ENCODE assay signal across 1 cellular context in the genomic region with DNA sequence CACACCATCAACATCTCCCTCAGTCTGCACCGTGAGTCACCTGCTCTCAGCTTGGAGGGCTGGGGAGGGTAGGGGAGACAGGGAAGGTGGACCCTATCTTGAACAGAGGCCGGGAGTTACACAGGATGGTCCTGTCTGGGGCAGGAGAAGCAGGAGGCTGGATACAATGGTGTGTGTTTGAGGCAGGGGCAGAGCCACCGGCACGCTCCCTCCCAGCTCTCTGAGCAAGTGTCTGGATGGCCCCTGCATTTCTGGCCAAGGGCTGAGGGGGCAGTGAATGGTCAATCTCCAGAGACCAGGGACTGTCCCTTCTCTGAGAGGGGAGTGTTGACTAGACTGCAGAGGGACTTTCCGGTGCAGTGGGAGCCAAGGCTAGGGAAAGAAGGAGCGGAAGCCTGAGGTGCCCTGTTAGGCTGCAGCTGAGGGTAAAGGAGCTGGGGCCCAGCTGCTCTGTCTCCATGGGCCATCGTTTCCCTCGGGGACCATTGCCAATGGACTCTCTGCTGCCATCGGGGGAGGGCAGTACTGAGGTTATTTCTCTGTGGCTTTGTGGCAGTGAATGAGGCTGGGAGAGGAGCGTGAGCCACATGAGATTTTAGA.
A peak's percentile ranks its signal among the peaks of the same experiment; 100 is the strongest.
TF ChIP-seq lines count a peak whose summit lies in the region.

No MANE protein-coding gene starts in this region.

TF ChIP-seq in H1, 55 proteins besides CTCF, POLR2A, EP300 and RAD21:
- no peak for TF ChIP-seq RNF2 (IDR thresholded peaks at IDR 0.05; ENCODE audit: borderline replicate concordance, low read depth, low read length, missing control alignments, poor library complexity, severe bottlenecking)
- TF ChIP-seq CEBPB (IDR thresholded peaks at IDR 0.05; ENCODE audit: low read depth, low read length): no peak
- TF ChIP-seq POLR2AphosphoS5 (IDR thresholded peaks at IDR 0.05; ENCODE audit: low read depth, low read length): 0 out of 2 replicates have a peak, but pooled peaks have one; percentile 9
- TF ChIP-seq, protein P1, sequence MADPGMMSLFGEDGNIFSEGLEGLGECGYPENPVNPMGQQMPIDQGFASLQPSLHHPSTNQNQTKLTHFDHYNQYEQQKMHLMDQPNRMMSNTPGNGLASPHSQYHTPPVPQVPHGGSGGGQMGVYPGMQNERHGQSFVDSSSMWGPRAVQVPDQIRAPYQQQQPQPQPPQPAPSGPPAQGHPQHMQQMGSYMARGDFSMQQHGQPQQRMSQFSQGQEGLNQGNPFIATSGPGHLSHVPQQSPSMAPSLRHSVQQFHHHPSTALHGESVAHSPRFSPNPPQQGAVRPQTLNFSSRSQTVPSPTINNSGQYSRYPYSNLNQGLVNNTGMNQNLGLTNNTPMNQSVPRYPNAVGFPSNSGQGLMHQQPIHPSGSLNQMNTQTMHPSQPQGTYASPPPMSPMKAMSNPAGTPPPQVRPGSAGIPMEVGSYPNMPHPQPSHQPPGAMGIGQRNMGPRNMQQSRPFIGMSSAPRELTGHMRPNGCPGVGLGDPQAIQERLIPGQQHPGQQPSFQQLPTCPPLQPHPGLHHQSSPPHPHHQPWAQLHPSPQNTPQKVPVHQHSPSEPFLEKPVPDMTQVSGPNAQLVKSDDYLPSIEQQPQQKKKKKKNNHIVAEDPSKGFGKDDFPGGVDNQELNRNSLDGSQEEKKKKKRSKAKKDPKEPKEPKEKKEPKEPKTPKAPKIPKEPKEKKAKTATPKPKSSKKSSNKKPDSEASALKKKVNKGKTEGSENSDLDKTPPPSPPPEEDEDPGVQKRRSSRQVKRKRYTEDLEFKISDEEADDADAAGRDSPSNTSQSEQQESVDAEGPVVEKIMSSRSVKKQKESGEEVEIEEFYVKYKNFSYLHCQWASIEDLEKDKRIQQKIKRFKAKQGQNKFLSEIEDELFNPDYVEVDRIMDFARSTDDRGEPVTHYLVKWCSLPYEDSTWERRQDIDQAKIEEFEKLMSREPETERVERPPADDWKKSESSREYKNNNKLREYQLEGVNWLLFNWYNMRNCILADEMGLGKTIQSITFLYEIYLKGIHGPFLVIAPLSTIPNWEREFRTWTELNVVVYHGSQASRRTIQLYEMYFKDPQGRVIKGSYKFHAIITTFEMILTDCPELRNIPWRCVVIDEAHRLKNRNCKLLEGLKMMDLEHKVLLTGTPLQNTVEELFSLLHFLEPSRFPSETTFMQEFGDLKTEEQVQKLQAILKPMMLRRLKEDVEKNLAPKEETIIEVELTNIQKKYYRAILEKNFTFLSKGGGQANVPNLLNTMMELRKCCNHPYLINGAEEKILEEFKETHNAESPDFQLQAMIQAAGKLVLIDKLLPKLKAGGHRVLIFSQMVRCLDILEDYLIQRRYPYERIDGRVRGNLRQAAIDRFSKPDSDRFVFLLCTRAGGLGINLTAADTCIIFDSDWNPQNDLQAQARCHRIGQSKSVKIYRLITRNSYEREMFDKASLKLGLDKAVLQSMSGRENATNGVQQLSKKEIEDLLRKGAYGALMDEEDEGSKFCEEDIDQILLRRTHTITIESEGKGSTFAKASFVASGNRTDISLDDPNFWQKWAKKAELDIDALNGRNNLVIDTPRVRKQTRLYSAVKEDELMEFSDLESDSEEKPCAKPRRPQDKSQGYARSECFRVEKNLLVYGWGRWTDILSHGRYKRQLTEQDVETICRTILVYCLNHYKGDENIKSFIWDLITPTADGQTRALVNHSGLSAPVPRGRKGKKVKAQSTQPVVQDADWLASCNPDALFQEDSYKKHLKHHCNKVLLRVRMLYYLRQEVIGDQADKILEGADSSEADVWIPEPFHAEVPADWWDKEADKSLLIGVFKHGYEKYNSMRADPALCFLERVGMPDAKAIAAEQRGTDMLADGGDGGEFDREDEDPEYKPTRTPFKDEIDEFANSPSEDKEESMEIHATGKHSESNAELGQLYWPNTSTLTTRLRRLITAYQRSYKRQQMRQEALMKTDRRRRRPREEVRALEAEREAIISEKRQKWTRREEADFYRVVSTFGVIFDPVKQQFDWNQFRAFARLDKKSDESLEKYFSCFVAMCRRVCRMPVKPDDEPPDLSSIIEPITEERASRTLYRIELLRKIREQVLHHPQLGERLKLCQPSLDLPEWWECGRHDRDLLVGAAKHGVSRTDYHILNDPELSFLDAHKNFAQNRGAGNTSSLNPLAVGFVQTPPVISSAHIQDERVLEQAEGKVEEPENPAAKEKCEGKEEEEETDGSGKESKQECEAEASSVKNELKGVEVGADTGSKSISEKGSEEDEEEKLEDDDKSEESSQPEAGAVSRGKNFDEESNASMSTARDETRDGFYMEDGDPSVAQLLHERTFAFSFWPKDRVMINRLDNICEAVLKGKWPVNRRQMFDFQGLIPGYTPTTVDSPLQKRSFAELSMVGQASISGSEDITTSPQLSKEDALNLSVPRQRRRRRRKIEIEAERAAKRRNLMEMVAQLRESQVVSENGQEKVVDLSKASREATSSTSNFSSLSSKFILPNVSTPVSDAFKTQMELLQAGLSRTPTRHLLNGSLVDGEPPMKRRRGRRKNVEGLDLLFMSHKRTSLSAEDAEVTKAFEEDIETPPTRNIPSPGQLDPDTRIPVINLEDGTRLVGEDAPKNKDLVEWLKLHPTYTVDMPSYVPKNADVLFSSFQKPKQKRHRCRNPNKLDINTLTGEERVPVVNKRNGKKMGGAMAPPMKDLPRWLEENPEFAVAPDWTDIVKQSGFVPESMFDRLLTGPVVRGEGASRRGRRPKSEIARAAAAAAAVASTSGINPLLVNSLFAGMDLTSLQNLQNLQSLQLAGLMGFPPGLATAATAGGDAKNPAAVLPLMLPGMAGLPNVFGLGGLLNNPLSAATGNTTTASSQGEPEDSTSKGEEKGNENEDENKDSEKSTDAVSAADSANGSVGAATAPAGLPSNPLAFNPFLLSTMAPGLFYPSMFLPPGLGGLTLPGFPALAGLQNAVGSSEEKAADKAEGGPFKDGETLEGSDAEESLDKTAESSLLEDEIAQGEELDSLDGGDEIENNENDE (IDR thresholded peaks at IDR 0.05; ENCODE audit: insufficient replicate concordance, low read length): no peak
TF ChIP-seq in H1: peak in this region for 1.
